In the genomic region with DNA sequence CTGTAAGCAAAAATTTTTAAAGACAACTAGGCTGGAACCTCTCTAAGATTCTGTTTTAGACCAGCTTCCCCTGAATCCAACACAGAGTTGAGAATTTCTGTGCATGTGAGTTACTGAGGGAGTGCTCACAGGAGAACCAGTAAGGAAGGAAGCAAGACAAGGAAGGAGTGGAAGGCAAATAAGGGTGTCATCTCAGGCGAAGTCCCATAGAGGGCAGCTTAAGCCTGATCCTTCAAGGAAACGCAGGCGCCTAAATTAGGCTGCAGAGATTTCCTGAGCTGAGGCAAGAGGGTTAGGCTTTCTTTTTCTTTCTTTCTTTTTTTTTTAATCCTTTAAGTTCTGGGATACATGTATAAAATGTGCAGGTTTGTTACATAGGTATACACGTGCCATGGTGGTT, we compare ENCODE assay signal across 9 cellular contexts. TPM values are rescaled to one million over a fixed set of nuclear protein-coding genes. Genes with fewer than 3 reads are reported as not detected.
DNase-seq lines count a peak whose midpoint lies in the region; FAIRE-seq and TF ChIP-seq lines count a peak whose summit lies in the region.
"Had no signal": no experiment of that assay in that cellular context is flagged by ENCODE, and none has a peak within 500 bp of the region (broad histone marks: within the 10 kb centered on the region; RNA-seq: fewer than 3 reads in every experiment).

No MANE protein-coding gene starts in this region.

- no peaks in the 10 kb centered on the region for H4K20me1 ChIP-seq in MM.1S (ENCODE audit: insufficient read depth, low read length)
- no peaks in the 10 kb centered on the region for H4K20me1 ChIP-seq in H1 (replicated peaks in 1 of 2; ENCODE audit: control insufficient read depth in 1 of 2, insufficient read depth in 2 of 2, low read length in 2 of 2)

- H2BK120ac ChIP-seq in H1 (replicated peaks; ENCODE audit: low read depth, low read length) = no peak overlapping the region

- DNase-seq in EH (ENCODE audit: low read depth) (peak; percentile 23), MM.1S (no peak), H1 (ENCODE audit: low read depth in 1 of 2, low spot score in 2 of 2) (peak in 1 of 2 experiments; percentile 33), myocyte (ENCODE audit: low read depth) (peak; percentile 65), hippocampal formation (lab: John Stamatoyannopoulos, UW) (no peak), midbrain (lab: John Stamatoyannopoulos, UW) (no peak), tibial artery (no peak)
- no peak for DNase-seq in activated CD4-positive, alpha-beta memory T cell treated with anti-CD3 and anti-CD28 coated beads, Interleukin-2, amount 10 ng/mL, durations not matched to agents 7 days and 5 days

- H2AFZ ChIP-seq in MM.1S (ENCODE audit: low read length) (no peak overlapping the region), H1 (ENCODE audit: low read length) (no peak overlapping the region)

- H3K14ac ChIP-seq in H1 (ENCODE audit: insufficient read length) = no peak overlapping the region

- peak; percentile 80 to 81 for TF ChIP-seq RAD21 in H1 (IDR thresholded peaks at IDR 0.05 in 1 of 2, conservative IDR thresholded peaks at IDR 0.05 in 1 of 2; ENCODE audit: low read depth in 2 of 2, low read length in 2 of 2)

- no peaks in the 10 kb centered on the region for H3K4me1 ChIP-seq in MM.1S (ENCODE audit: low read length)
- no peaks in the 10 kb centered on the region for H3K4me1 ChIP-seq in H1 (replicated peaks in 1 of 4; ENCODE audit: control insufficient read depth in 3 of 4, insufficient read depth in 4 of 4, low read length in 3 of 4)
- no peaks in the 10 kb centered on the region for H3K4me1 ChIP-seq in tibial artery

- H3K4me2 ChIP-seq in MM.1S (ENCODE audit: low read depth, low read length) (no peak overlapping the region), H1 (ENCODE audit: insufficient read depth in 1 of 2, low read depth in 2 of 2, low read length in 2 of 2) (no peak overlapping the region)

- H3K36me3 Mint-ChIP-seq in activated CD4-positive, alpha-beta memory T cell treated with anti-CD3 and anti-CD28 coated beads, Interleukin-2, amount 10 ng/mL, durations not matched to agents 7 days and 5 days (ENCODE audit: low read depth) = no peaks in the 10 kb centered on the region

- no peaks in the 10 kb centered on the region for H3K9me2 ChIP-seq in MM.1S (replicated peaks; ENCODE audit: insufficient read depth, low read length)

- H2AK5ac ChIP-seq in H1 (ENCODE audit: low read depth, low read length) = no peak overlapping the region

- no peaks in the 10 kb centered on the region for H3F3A ChIP-seq in MM.1S (ENCODE audit: insufficient read depth, low read length)

- no peak overlapping the region for H3K18ac ChIP-seq in H1 (ENCODE audit: extremely low read depth, low read length)

- no peak overlapping the region for H3K27ac ChIP-seq in MM.1S (ENCODE audit: low read length)
- H3K27ac ChIP-seq in H1 (ENCODE audit: low read depth, low read length) = no peak overlapping the region
- no peak overlapping the region for H3K27ac ChIP-seq in tibial artery

- no peak overlapping the region for H2BK15ac ChIP-seq in H1 (ENCODE audit: low read length)

- intact Hi-C loops in tibial artery (cut with DNase I; ENCODE audit: low total_unique reads) = no loop called here

- no peak overlapping the region for H4K91ac ChIP-seq in H1 (replicated peaks; ENCODE audit: insufficient read length, low read length)

- H3K9me3 ChIP-seq in MM.1S (replicated peaks; ENCODE audit: insufficient read depth, low read length) (no peaks in the 10 kb centered on the region), H1 (ENCODE audit: insufficient read depth in 2 of 2, low read depth in 1 of 2, low read length in 1 of 2) (no peaks in the 10 kb centered on the region), tibial artery (peaks cover 0 to 5% (median 0%) of the 10 kb centered on the region in 3 donors)

- H3K23ac ChIP-seq in H1 (ENCODE audit: insufficient read length) = no peak overlapping the region

- no peak overlapping the region for H4K5ac ChIP-seq in H1 (ENCODE audit: insufficient read length, low read depth, low read length)

- WGBS in H1 (ENCODE audit: extremely low coverage in 1 of 2, insufficient coverage in 1 of 2, insufficient read length in 1 of 2, insufficient replicate concordance in 2 of 2, low coverage in 1 of 2, low lambda C conversion rate in 2 of 2, missing lambda C conversion rate in 1 of 2), 2 experiments = 49% methylated on average over 4 of the region's 4 CpGs; no CpG with 5 or more reads in 1 of the 2 experiments

- H3K4ac ChIP-seq in H1 (replicated peaks; ENCODE audit: insufficient read length, low read depth, low read length) = no peak overlapping the region

- no peaks in the 10 kb centered on the region for H3K79me1 ChIP-seq in H1 (ENCODE audit: low read depth, low read length)

- CTCF ChIA-PET in H1 (lab: Charles Lee; ENCODE audit: partially characterized antibody) = interaction anchor here (0.6 to 2.3 kb wide), 25 partner anchors 9 to 1386 kb away, joined by 3 to 12 read pairs (median 3); partner anchors contain the start of gene COL6A5
- CTCF ChIA-PET in activated CD4-positive, alpha-beta memory T cell treated with anti-CD3 and anti-CD28 coated beads, Interleukin-2, amount 10 ng/mL, durations not matched to agents 7 days and 5 days (lab: Charles Lee) = interaction anchor here (0.5 kb wide), 1 partner anchor 47 kb away, joined by 3 read pairs; no protein-coding TSS in a partner anchor

- TF ChIP-seq CTCF in MM.1S (IDR thresholded peaks at IDR 0.05; ENCODE audit: low read length) (0 out of 2 replicates have a peak, but pooled peaks have one; percentile 13), H1 (IDR thresholded peaks at IDR 0.05; ENCODE audit: control extremely low read depth in 1 of 3, insufficient read depth in 1 of 3, low read depth in 1 of 3, low read length in 3 of 3) (peak; percentile 51 to 80 (median 65)), tibial artery (IDR thresholded peaks at IDR 0.05) (peak in 1 of 2 experiments; percentile 5)

- H3K27ac Mint-ChIP-seq in activated CD4-positive, alpha-beta memory T cell treated with anti-CD3 and anti-CD28 coated beads, Interleukin-2, amount 10 ng/mL, durations not matched to agents 7 days and 5 days = no peak overlapping the region

- no peak overlapping the region for H2BK20ac ChIP-seq in H1 (ENCODE audit: low read length)

- H3K4me3 ChIP-seq in MM.1S (ENCODE audit: low read length) = no peak overlapping the region
- no peak overlapping the region for H3K4me3 ChIP-seq in H1 (ENCODE audit: extremely low read depth in 1 of 4, insufficient read depth in 2 of 4, low read depth in 3 of 4, low read length in 4 of 4)
- H3K4me3 ChIP-seq in tibial artery = no peak overlapping the region

- no peak overlapping the region for H2BK12ac ChIP-seq in H1 (ENCODE audit: low read depth, low read length)

- no peak for TF ChIP-seq EP300 in H1 (IDR thresholded peaks at IDR 0.05; ENCODE audit: borderline replicate concordance in 1 of 2, low read depth in 2 of 2, low read length in 2 of 2)

- POLR2A ChIA-PET in H1 (lab: Charles Lee; ENCODE audit: partially characterized antibody) = no interaction called here
- POLR2A ChIA-PET in activated CD4-positive, alpha-beta memory T cell treated with anti-CD3 and anti-CD28 coated beads, Interleukin-2, amount 10 ng/mL, durations not matched to agents 7 days and 5 days (lab: Charles Lee) = no interaction called here

- H3K27me3 ChIP-seq in MM.1S (replicated peaks; ENCODE audit: insufficient read depth, low read length) (no peaks in the 10 kb centered on the region), H1 (replicated peaks in 1 of 4; ENCODE audit: control insufficient read depth in 3 of 4, extremely low read depth in 1 of 4, insufficient read depth in 3 of 4, low read length in 3 of 4) (no peaks in the 10 kb centered on the region), tibial artery (no peaks in the 10 kb centered on the region)

- H3K9ac ChIP-seq in MM.1S (ENCODE audit: low read length) (no peak overlapping the region), H1 (replicated peaks in 1 of 4; ENCODE audit: extremely low read depth in 1 of 4, low read depth in 3 of 4, low read length in 3 of 4) (no peak overlapping the region)

- peak; percentile 88 for FAIRE-seq in H1 (lab: Jason Lieb, UNC)

- H3K9me3 Mint-ChIP-seq in activated CD4-positive, alpha-beta memory T cell treated with anti-CD3 and anti-CD28 coated beads, Interleukin-2, amount 10 ng/mL, durations not matched to agents 7 days and 5 days = no peaks in the 10 kb centered on the region

- H2BK5ac ChIP-seq in H1 (ENCODE audit: low read depth, low read length) = no peak overlapping the region

- no peak overlapping the region for H3K56ac ChIP-seq in H1 (replicated peaks; ENCODE audit: insufficient read length, low read depth, low read length)

- no peaks in the 10 kb centered on the region for H3K36me3 ChIP-seq in MM.1S (replicated peaks; ENCODE audit: insufficient read depth, low read length)
- no peaks in the 10 kb centered on the region for H3K36me3 ChIP-seq in H1 (ENCODE audit: control insufficient read depth in 2 of 4, insufficient read depth in 4 of 4, low read length in 3 of 4)
- H3K36me3 ChIP-seq in tibial artery = no peaks in the 10 kb centered on the region

- no peaks in the 10 kb centered on the region for H3K79me2 ChIP-seq in MM.1S (ENCODE audit: low read length)
- no peaks in the 10 kb centered on the region for H3K79me2 ChIP-seq in H1 (ENCODE audit: control insufficient read depth in 1 of 2, insufficient read depth in 2 of 2, low read length in 2 of 2)

- H3K4me3 Mint-ChIP-seq in activated CD4-positive, alpha-beta memory T cell treated with anti-CD3 and anti-CD28 coated beads, Interleukin-2, amount 10 ng/mL, durations not matched to agents 7 days and 5 days = no peak overlapping the region

- no peaks in the 10 kb centered on the region for H3K23me2 ChIP-seq in H1 (ENCODE audit: low read depth, low read length)

- no peak overlapping the region for H4K8ac ChIP-seq in H1 (ENCODE audit: extremely low read depth, insufficient read depth, low read length)

- no peaks in the 10 kb centered on the region for H3K4me1 Mint-ChIP-seq in activated CD4-positive, alpha-beta memory T cell treated with anti-CD3 and anti-CD28 coated beads, Interleukin-2, amount 10 ng/mL, durations not matched to agents 7 days and 5 days

- TF ChIP-seq POLR2A in H1 (IDR thresholded peaks at IDR 0.05; ENCODE audit: control extremely low read depth in 1 of 2, low read depth in 2 of 2, low read length in 2 of 2) = no peak

- peaks cover 3% of the 10 kb centered on the region for H3K27me3 Mint-ChIP-seq in activated CD4-positive, alpha-beta memory T cell treated with anti-CD3 and anti-CD28 coated beads, Interleukin-2, amount 10 ng/mL, durations not matched to agents 7 days and 5 days

RNA-seq across cellular contexts. Expression of gene COL6A6, which starts 36.2 kb away (rescaled TPM):
- total RNA-seq in H1 (2021; fragmentation: NEBNext Ultra II Directional; extraction: Animal tissue kit (Norgen Biotek cat#: 25700)) = 0.09 TPM in 1 of 2 replicates, not detected in the other
- polyA plus RNA-seq in H1 (2011; rRNA removed) = 0.02 TPM in 2 replicates
- 0.03 TPM for polyA plus RNA-seq in H1 (2011; cell fraction: cytosol; rRNA removed)
- polyA plus RNA-seq in H1 (2011; cell fraction: nucleus; rRNA removed) = 0.03 TPM
- 0.03 to 0.17 TPM (median 0.07 TPM) in 4 replicates for polyA plus RNA-seq in H1 (2012, experiment 1 of 2)
- polyA plus RNA-seq in H1 (2012, experiment 2 of 2) = not detected
- 0.06 TPM for polyA plus RNA-seq in H1 (2013, experiment 1 of 2)
- polyA plus RNA-seq in H1 (2013, experiment 2 of 2) = 0.04 TPM
- polyA minus RNA-seq in H1 (2011; rRNA and poly(A)+ RNA removed) = 0.03 and 0.10 TPM in 2 replicates
- 0.07 TPM for polyA minus RNA-seq in H1 (2011; cell fraction: cytosol; rRNA and poly(A)+ RNA removed)
- polyA minus RNA-seq in H1 (2011; cell fraction: nucleus; rRNA and poly(A)+ RNA removed) = 0.20 TPM
- 0.10 and 0.13 TPM in 2 replicates for total RNA-seq in myocyte
- 0.05 TPM for polyA plus RNA-seq in myocyte (2012)
- total RNA-seq in activated CD4-positive, alpha-beta memory T cell treated with anti-CD3 and anti-CD28 coated beads, Interleukin-2, amount 10 ng/mL, durations not matched to agents 7 days and 5 days = not detected
- total RNA-seq: pulmonary artery endothelial cell had no signal

Comparison
In these comparisons a context has a peak if more than half of its experiments do, and no peak if none do; other contexts are left out.
1. DNase-seq: peak in EH (single experiment) and myocyte (single experiment); none in MM.1S (single experiment), hippocampal formation (0 of 2), midbrain (single experiment), activated CD4-positive, alpha-beta memory T cell treated with anti-CD3 and anti-CD28 coated beads, Interleukin-2, amount 10 ng/mL, durations not matched to agents 7 days and 5 days (single experiment) and tibial artery (0 of 2).